In the genomic region with DNA sequence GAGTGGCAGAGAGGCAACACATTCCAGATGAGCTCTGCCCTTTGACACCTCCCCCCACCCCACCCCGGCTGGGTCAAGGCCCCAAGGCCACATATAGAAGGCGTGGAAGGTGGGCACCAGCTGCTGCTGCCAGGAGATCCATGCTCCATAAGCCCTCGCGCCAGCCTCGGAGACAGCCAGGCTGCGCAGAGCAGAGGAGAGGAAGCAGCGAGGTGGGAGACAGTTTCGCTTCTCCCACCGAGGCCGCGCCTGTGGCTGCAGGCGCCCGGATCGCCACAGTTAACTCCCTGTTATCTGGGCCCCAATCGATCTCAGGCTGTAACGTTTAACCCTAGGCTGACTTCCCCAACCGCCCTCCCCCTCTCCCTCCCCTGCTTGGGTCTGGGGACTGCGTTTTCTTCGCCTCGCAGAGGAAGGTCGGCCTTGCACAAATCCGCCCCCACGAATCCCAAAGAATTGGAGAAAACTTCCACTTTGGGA, we compare ENCODE assay signal across 1 cellular context.
TF ChIP-seq lines count a peak whose summit lies in the region.

No MANE protein-coding gene starts in this region.

TF ChIP-seq in K562, 482 proteins besides CTCF, POLR2A, EP300 and RAD21 (continues in another document):
- no peak for TF ChIP-seq EZH2 (IDR thresholded peaks at IDR 0.05; ENCODE audit: borderline replicate concordance, low read depth, low read length)
- TF ChIP-seq ZNF140 (CRISPR knock-in tag; IDR thresholded peaks at IDR 0.05): no peak
- TF ChIP-seq THAP7 (CRISPR knock-in tag; IDR thresholded peaks at IDR 0.05): no peak
- TF ChIP-seq ZSCAN29 (IDR thresholded peaks at IDR 0.05): no peak
- no peak for TF ChIP-seq ID3 (CRISPR knock-in tag; IDR thresholded peaks at IDR 0.05)
- TF ChIP-seq ID3 (tag; IDR thresholded peaks at IDR 0.05): peak; percentile 29; the same call in 1 of the 2 replicates
- no peak for TF ChIP-seq YY1 (IDR thresholded peaks at IDR 0.05; ENCODE audit: borderline replicate concordance in 1 of 3, control insufficient read depth in 1 of 3, extremely low read depth in 1 of 3, insufficient read depth in 3 of 3, insufficient read length in 1 of 3, insufficient replicate concordance in 2 of 3, low read depth in 1 of 3, low read length in 2 of 3)
- peak; percentile 40 for TF ChIP-seq HMGN3 (IDR thresholded peaks at IDR 0.05; ENCODE audit: borderline replicate concordance, extremely low read depth, insufficient read length, low read depth, low read length)
- no peak for TF ChIP-seq ZBTB26 (CRISPR knock-in tag; IDR thresholded peaks at IDR 0.05)
- no peak for TF ChIP-seq HLTF (IDR thresholded peaks at IDR 0.05)
- no peak for TF ChIP-seq ATF7 (IDR thresholded peaks at IDR 0.05)
- no peak for TF ChIP-seq NR2C1 (IDR thresholded peaks at IDR 0.05)
- no peak for TF ChIP-seq NR2C1 (tag; IDR thresholded peaks at IDR 0.05)
- TF ChIP-seq ZBTB8A (IDR thresholded peaks at IDR 0.05; ENCODE audit: partially characterized antibody): no peak
- no peak for TF ChIP-seq SETDB1 (IDR thresholded peaks at IDR 0.05; ENCODE audit: low read length)
- TF ChIP-seq NFIC (IDR thresholded peaks at IDR 0.05): no peak
- TF ChIP-seq, protein P1, sequence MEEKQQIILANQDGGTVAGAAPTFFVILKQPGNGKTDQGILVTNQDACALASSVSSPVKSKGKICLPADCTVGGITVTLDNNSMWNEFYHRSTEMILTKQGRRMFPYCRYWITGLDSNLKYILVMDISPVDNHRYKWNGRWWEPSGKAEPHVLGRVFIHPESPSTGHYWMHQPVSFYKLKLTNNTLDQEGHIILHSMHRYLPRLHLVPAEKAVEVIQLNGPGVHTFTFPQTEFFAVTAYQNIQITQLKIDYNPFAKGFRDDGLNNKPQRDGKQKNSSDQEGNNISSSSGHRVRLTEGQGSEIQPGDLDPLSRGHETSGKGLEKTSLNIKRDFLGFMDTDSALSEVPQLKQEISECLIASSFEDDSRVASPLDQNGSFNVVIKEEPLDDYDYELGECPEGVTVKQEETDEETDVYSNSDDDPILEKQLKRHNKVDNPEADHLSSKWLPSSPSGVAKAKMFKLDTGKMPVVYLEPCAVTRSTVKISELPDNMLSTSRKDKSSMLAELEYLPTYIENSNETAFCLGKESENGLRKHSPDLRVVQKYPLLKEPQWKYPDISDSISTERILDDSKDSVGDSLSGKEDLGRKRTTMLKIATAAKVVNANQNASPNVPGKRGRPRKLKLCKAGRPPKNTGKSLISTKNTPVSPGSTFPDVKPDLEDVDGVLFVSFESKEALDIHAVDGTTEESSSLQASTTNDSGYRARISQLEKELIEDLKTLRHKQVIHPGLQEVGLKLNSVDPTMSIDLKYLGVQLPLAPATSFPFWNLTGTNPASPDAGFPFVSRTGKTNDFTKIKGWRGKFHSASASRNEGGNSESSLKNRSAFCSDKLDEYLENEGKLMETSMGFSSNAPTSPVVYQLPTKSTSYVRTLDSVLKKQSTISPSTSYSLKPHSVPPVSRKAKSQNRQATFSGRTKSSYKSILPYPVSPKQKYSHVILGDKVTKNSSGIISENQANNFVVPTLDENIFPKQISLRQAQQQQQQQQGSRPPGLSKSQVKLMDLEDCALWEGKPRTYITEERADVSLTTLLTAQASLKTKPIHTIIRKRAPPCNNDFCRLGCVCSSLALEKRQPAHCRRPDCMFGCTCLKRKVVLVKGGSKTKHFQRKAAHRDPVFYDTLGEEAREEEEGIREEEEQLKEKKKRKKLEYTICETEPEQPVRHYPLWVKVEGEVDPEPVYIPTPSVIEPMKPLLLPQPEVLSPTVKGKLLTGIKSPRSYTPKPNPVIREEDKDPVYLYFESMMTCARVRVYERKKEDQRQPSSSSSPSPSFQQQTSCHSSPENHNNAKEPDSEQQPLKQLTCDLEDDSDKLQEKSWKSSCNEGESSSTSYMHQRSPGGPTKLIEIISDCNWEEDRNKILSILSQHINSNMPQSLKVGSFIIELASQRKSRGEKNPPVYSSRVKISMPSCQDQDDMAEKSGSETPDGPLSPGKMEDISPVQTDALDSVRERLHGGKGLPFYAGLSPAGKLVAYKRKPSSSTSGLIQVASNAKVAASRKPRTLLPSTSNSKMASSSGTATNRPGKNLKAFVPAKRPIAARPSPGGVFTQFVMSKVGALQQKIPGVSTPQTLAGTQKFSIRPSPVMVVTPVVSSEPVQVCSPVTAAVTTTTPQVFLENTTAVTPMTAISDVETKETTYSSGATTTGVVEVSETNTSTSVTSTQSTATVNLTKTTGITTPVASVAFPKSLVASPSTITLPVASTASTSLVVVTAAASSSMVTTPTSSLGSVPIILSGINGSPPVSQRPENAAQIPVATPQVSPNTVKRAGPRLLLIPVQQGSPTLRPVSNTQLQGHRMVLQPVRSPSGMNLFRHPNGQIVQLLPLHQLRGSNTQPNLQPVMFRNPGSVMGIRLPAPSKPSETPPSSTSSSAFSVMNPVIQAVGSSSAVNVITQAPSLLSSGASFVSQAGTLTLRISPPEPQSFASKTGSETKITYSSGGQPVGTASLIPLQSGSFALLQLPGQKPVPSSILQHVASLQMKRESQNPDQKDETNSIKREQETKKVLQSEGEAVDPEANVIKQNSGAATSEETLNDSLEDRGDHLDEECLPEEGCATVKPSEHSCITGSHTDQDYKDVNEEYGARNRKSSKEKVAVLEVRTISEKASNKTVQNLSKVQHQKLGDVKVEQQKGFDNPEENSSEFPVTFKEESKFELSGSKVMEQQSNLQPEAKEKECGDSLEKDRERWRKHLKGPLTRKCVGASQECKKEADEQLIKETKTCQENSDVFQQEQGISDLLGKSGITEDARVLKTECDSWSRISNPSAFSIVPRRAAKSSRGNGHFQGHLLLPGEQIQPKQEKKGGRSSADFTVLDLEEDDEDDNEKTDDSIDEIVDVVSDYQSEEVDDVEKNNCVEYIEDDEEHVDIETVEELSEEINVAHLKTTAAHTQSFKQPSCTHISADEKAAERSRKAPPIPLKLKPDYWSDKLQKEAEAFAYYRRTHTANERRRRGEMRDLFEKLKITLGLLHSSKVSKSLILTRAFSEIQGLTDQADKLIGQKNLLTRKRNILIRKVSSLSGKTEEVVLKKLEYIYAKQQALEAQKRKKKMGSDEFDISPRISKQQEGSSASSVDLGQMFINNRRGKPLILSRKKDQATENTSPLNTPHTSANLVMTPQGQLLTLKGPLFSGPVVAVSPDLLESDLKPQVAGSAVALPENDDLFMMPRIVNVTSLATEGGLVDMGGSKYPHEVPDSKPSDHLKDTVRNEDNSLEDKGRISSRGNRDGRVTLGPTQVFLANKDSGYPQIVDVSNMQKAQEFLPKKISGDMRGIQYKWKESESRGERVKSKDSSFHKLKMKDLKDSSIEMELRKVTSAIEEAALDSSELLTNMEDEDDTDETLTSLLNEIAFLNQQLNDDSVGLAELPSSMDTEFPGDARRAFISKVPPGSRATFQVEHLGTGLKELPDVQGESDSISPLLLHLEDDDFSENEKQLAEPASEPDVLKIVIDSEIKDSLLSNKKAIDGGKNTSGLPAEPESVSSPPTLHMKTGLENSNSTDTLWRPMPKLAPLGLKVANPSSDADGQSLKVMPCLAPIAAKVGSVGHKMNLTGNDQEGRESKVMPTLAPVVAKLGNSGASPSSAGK (IDR thresholded peaks at IDR 0.05): peak; percentile 23; the same call in 1 of the 2 replicates
- TF ChIP-seq FIP1L1 (IDR thresholded peaks at IDR 0.05; ENCODE audit: low read depth, low read length, poor library complexity, severe bottlenecking): no peak
- no peak for TF ChIP-seq FOXJ3 (CRISPR knock-in tag; IDR thresholded peaks at IDR 0.05)
- TF ChIP-seq NCOA4 (IDR thresholded peaks at IDR 0.05; ENCODE audit: partially characterized antibody): no peak
- no peak for TF ChIP-seq PHTF2 (CRISPR knock-in tag; IDR thresholded peaks at IDR 0.05)
- peak; percentile 21; the same call in 1 of the 2 replicates for TF ChIP-seq TAL1 (IDR thresholded peaks at IDR 0.05)
- peak; percentile 23 for TF ChIP-seq HMBOX1 (IDR thresholded peaks at IDR 0.05)
- no peak for TF ChIP-seq POLR2H (tag; IDR thresholded peaks at IDR 0.05; ENCODE audit: low read depth)
- TF ChIP-seq BRD4 (IDR thresholded peaks at IDR 0.05): no peak
- no peak for TF ChIP-seq ZNF639 (CRISPR knock-in tag; conservative IDR thresholded peaks at IDR 0.05 in 1 of 2, IDR thresholded peaks at IDR 0.05 in 1 of 2)
- no peak for TF ChIP-seq ZNF384 (IDR thresholded peaks at IDR 0.05; ENCODE audit: low read depth, low read length)
- TF ChIP-seq ZNF75A (CRISPR knock-in tag; IDR thresholded peaks at IDR 0.05): peak; percentile 72; the same call in 1 of the 2 replicates
- no peak for TF ChIP-seq ZBTB7A (IDR thresholded peaks at IDR 0.05; ENCODE audit: borderline replicate concordance, control insufficient read depth, low read depth, low read length)
- no peak for TF ChIP-seq ZC3H11A (IDR thresholded peaks at IDR 0.05; ENCODE audit: low read depth, low read length)
- no peak for TF ChIP-seq PPARD (CRISPR knock-in tag; IDR thresholded peaks at IDR 0.05)
- no peak for TF ChIP-seq RFX1 (IDR thresholded peaks at IDR 0.05)
- TF ChIP-seq ZNF124 (CRISPR knock-in tag; IDR thresholded peaks at IDR 0.05): no peak
- TF ChIP-seq, protein P2, sequence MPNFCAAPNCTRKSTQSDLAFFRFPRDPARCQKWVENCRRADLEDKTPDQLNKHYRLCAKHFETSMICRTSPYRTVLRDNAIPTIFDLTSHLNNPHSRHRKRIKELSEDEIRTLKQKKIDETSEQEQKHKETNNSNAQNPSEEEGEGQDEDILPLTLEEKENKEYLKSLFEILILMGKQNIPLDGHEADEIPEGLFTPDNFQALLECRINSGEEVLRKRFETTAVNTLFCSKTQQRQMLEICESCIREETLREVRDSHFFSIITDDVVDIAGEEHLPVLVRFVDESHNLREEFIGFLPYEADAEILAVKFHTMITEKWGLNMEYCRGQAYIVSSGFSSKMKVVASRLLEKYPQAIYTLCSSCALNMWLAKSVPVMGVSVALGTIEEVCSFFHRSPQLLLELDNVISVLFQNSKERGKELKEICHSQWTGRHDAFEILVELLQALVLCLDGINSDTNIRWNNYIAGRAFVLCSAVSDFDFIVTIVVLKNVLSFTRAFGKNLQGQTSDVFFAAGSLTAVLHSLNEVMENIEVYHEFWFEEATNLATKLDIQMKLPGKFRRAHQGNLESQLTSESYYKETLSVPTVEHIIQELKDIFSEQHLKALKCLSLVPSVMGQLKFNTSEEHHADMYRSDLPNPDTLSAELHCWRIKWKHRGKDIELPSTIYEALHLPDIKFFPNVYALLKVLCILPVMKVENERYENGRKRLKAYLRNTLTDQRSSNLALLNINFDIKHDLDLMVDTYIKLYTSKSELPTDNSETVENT (CRISPR knock-in tag; IDR thresholded peaks at IDR 0.05): no peak
- 0 out of 4 replicates have a peak, but pooled peaks of 1 of the 2 experiments have one; percentile 25 for TF ChIP-seq MAZ (CRISPR knock-in tag; conservative IDR thresholded peaks at IDR 0.05 in 1 of 2, IDR thresholded peaks at IDR 0.05 in 1 of 2)
- TF ChIP-seq E4F1 (CRISPR knock-in tag; IDR thresholded peaks at IDR 0.05; ENCODE audit: borderline replicate concordance): no peak
- peak; percentile 33 for TF ChIP-seq DPF2 (IDR thresholded peaks at IDR 0.05)
- 0 out of 2 replicates have a peak, but pooled peaks have one; percentile 16 for TF ChIP-seq HNRNPL (IDR thresholded peaks at IDR 0.05; ENCODE audit: low read depth, low read length)
